In genomic region chr1:26959722-26960624, GRCh38 we compare ENCODE assay signal across 8 cellular contexts. TPM values are rescaled to one million over a fixed set of nuclear protein-coding genes. Genes with fewer than 3 reads are reported as not detected.
DNase-seq lines count a peak whose midpoint lies in the region; ATAC-seq and FAIRE-seq lines count a peak whose summit lies in the region.

KDF1 (minus strand) TSS chr1:26960468; CDS start chr1:26952380, 8,088 bp downstream.

- H3K27me3 ChIP-seq in small intestine (ENCODE audit: control insufficient read depth in 2 of 2, insufficient read depth in 2 of 2, low read length in 2 of 2) = peaks cover 0 to 8% of the 10 kb centered on the region in 2 donors

- peak; percentile 58 for ATAC-seq in left ventricle myocardium superior

- peak within 1 kb of the TSS; percentile 77 to 90 for H3K4me3 ChIP-seq in small intestine (ENCODE audit: low read depth in 1 of 2, low read length in 2 of 2)

- DNase-seq in DMS53 (lab: John Stamatoyannopoulos, UW) (peak; percentile 97), NCI-H69 (lab: John Stamatoyannopoulos, UW) (peak; percentile 91), activated gamma-delta T cell (lab: John Stamatoyannopoulos, UW) (peak; percentile 27), left ventricle myocardium superior (peak; percentile 40), small intestine (peak; percentile 91), RCC 7860 (ENCODE audit: low spot score) (no peak), kidney glomerular epithelial cell (lab: John Stamatoyannopoulos, UW) (no peak), Kasumi-1 (lab: John Stamatoyannopoulos, UW) (no peak)

- no peaks in the 10 kb centered on the region for H3K4me1 ChIP-seq in small intestine (ENCODE audit: control insufficient read depth in 2 of 2, insufficient read depth in 1 of 2, low read depth in 1 of 2, low read length in 1 of 2)

- 1% methylated on average over 49 to 86 of the region's 86 CpGs for WGBS in small intestine, 3 donors

- intact Hi-C loops in left ventricle myocardium superior (cut with micrococcal nuclease) = no loop called here

- H3K9me3 ChIP-seq in small intestine (ENCODE audit: control insufficient read depth, low read depth) = no peaks in the 10 kb centered on the region

- H3K36me3 ChIP-seq in small intestine (ENCODE audit: control insufficient read depth in 2 of 2, insufficient read depth in 2 of 2, low read length in 2 of 2) = no peaks in the 10 kb centered on the region

- peak within 1 kb of the TSS; percentile 33 to 57 for H3K27ac ChIP-seq in small intestine (ENCODE audit: low read depth in 1 of 2, low read length in 1 of 2)

- FAIRE-seq in small intestine (lab: Jason Lieb, UNC) = no peak
- FAIRE-seq in RCC 7860 (lab: Jason Lieb, UNC) = no peak

RNA-seq across cellular contexts. Expression of gene KDF1, which starts in this region (rescaled TPM):
- 0.37 TPM for total RNA-seq in left ventricle myocardium superior
- polyA plus RNA-seq in small intestine = 10 to 100 TPM; 19.9 to 30.8 (median 30.4) TPM

Comparison
In these comparisons a context has a peak if more than half of its experiments do, and no peak if none do; other contexts are left out.
1. Peak in DNase-seq and ATAC-seq in left ventricle myocardium superior; RNA of the gene not detected or under 1 TPM.
2. DNase-seq: peak in DMS53 (single experiment), NCI-H69 (single experiment), activated gamma-delta T cell (single experiment) and small intestine (single experiment); none in RCC 7860 (single experiment), kidney glomerular epithelial cell (single experiment) and Kasumi-1 (0 of 2).